29 cellular contexts compared by ENCODE assay signal in the genomic region with DNA sequence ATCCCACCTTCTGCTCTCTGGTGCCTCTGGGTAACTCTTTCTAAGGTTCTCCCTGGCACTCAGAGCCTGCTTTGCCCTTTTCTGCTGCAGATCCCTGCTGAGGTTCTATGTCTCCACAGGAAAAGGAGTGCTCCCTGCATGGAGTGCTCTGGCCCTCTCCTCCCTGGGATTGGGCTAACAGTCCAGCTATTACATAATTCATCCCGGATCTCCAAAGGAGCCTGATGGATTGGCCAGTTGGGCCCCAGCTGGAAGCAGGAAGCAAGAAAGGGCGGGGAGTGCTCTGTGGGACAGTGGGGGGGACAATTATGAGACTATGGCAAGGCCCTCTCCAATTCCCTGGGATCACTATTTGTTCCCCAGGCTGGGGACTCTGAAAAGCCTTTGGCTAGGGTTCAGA. TPM values are rescaled to one million over a fixed set of nuclear protein-coding genes. Genes with fewer than 3 reads are reported as not detected.
A peak's percentile ranks its signal among the peaks of the same experiment; 100 is the strongest.
DNase-seq lines count a peak whose midpoint lies in the region; ATAC-seq and TF ChIP-seq lines count a peak whose summit lies in the region.
"Had no signal": no experiment of that assay in that cellular context is flagged by ENCODE, and none has a peak within 500 bp of the region (broad histone marks: within the 10 kb centered on the region; RNA-seq: fewer than 3 reads in every experiment).

No MANE protein-coding gene starts in this region.

- H3K27ac ChIP-seq in A673 (ENCODE audit: low read depth, low read length, poor library complexity, severe bottlenecking) (no peak overlapping the region), body of pancreas (peak overlapping the region in 2 of 4 donors; percentile 6 to 63), psoas muscle (no peak overlapping the region)
- H3K27ac ChIP-seq: C4-2B, skin epidermis had no signal

- H3K4me1 ChIP-seq in A673 (ENCODE audit: insufficient read depth, low read length, poor library complexity, severe bottlenecking) (no peaks in the 10 kb centered on the region), body of pancreas (peaks cover 34% of the 10 kb centered on the region), psoas muscle (no peaks in the 10 kb centered on the region)

- H3K4me3 ChIP-seq in A673 (ENCODE audit: low read depth, low read length, poor library complexity, severe bottlenecking) (no peak overlapping the region), body of pancreas (no peak overlapping the region), psoas muscle (no peak overlapping the region)
- H3K4me3 ChIP-seq: skin epidermis had no signal

- BruUV-seq in A673 (replicated peaks; lab: Mats Ljungman, UMichigan) = no TSS peak

- POLR2A ChIA-PET in A673 (lab: Charles Lee; ENCODE audit: low non-redundant PET) = no interaction called here

- TF ChIP-seq CTCF in A673 (conservative IDR thresholded peaks at IDR 0.05; ENCODE audit: low read depth, low read length) = no peak
- no peak for TF ChIP-seq CTCF in body of pancreas (IDR thresholded peaks at IDR 0.05)
- no peak for TF ChIP-seq CTCF in psoas muscle (IDR thresholded peaks at IDR 0.05)

- no peak for TF ChIP-seq POLR2A in body of pancreas (IDR thresholded peaks at IDR 0.05)

- DNase-seq in A673 (ENCODE audit: low spot score) (peak; percentile 21), body of pancreas (no peak), left ventricle myocardium superior (peak; percentile 57), psoas muscle (peak in 1 of 2 donors; percentile 65), middle frontal gyrus (ENCODE audit: extremely low spot score, low spot score) (no peak), NCI-H345 treated with DMSO at 0.1 percent for 48 hours (lab: John Stamatoyannopoulos, UW; ENCODE audit: unreplicated experiment) (no peak), NCI-H146 treated with DMSO at 0.1 percent for 48 hours (lab: John Stamatoyannopoulos, UW; ENCODE audit: unreplicated experiment) (no peak), NCI-H2081 (lab: John Stamatoyannopoulos, UW) (no peak)
- DNase-seq: activated CD4-positive, alpha-beta T cell treated with anti-CD3 and anti-CD28 coated beads, Interleukin-2, amount 10 ng/mL, durations not matched to agents 24 days and 14 days; activated gamma-delta T cell treated with Interleukin-2 at 50 U/mL for 16 hours; activated naive CD8-positive, alpha-beta T cell treated with anti-CD3 and anti-CD28 coated beads, Interleukin-2, amount 50 U/mL, for 24 hours; activated T-cell treated with anti-CD3 and anti-CD28 coated beads, Interleukin-2, amount 50 U/mL, for 4 hours; Calu3; effector memory CD4-positive, alpha-beta T cell; naive thymus-derived CD4-positive, alpha-beta T cell; NCI-H1417 treated with DMSO at 0.1 percent for 48 hours; NCI-H2107; NCI-H446 treated with DMSO at 0.1 percent for 48 hours; nucleus accumbens; OCI-M1; stimulated activated naive CD8-positive, alpha-beta T cell treated with anti-CD3 and anti-CD28 coated beads, Interleukin-15, Interleukin-2, amounts not matched to agents 100 U/mL and 50 U/mL, for 24 hours; T-helper 9 cell had no signal

- ATAC-seq in body of pancreas (peak; percentile 5), left ventricle myocardium superior (peak; percentile 82), psoas muscle (peak in 3 of 4 donors; percentile 32 to 73 (median 62))
- ATAC-seq: activated naive CD8-positive, alpha-beta T cell treated with anti-CD3 and anti-CD28 coated beads, Interleukin-2, amount 50 U/mL, for 24 hours; activated T-cell treated with anti-CD3 and anti-CD28 coated beads, Interleukin-2, amount 50 U/mL, for 4 hours; HCT116; naive thymus-derived CD4-positive, alpha-beta T cell; SK-N-SH treated with all-trans-retinoic acid at 6 μM for 48 hours; stimulated activated naive CD8-positive, alpha-beta T cell treated with anti-CD3 and anti-CD28 coated beads, Interleukin-15, Interleukin-2, amounts not matched to agents 100 U/mL and 50 U/mL, for 24 hours had no signal

- CTCF ChIA-PET in A673 (lab: Charles Lee) = no interaction called here

- H3K36me3 ChIP-seq in A673 (ENCODE audit: insufficient read depth, low read length, poor library complexity, severe bottlenecking) (no peaks in the 10 kb centered on the region), body of pancreas (replicated peaks in 1 of 2; ENCODE audit: insufficient read depth in 1 of 2, low read depth in 2 of 2) (no peaks in the 10 kb centered on the region), psoas muscle (ENCODE audit: insufficient read depth in 1 of 2, low read depth in 1 of 2) (no peaks in the 10 kb centered on the region)

- intact Hi-C loops in A673 (cut with micrococcal nuclease; ENCODE audit: unreplicated experiment) (no loop called here), body of pancreas (cut with DNase I) (no loop called here), left ventricle myocardium superior (cut with micrococcal nuclease) (no loop called here), psoas muscle (cut with DNase I) (no loop called here)

- WGBS in body of pancreas, 2 donors = 0 to 21% methylated on average over 1 to 2 of the region's 2 CpGs
- WGBS in psoas muscle, 3 donors = 47 to 50% (median 48%) methylated on average over 2 of the region's 2 CpGs

- H3K9me3 ChIP-seq in A673 (ENCODE audit: low read depth, low read length, poor library complexity, severe bottlenecking) (no peaks in the 10 kb centered on the region), body of pancreas (no peaks in the 10 kb centered on the region), psoas muscle (no peaks in the 10 kb centered on the region)

- H3K27me3 ChIP-seq in A673 (replicated peaks; ENCODE audit: insufficient read depth, low read depth, low read length, poor library complexity) (no peaks in the 10 kb centered on the region), body of pancreas (no peaks in the 10 kb centered on the region), psoas muscle (ENCODE audit: insufficient read depth in 3 of 3, low read length in 2 of 3) (peaks cover 0 to 7% (median 2%) of the 10 kb centered on the region in 3 donors)

RNA-seq across cellular contexts. Expression of a gene that starts 51.9 kb away (rescaled TPM):
- total RNA-seq in A673 (2021) (not detected in 2 replicates), body of pancreas (1 to 10 TPM in 1 of 2 donors, not detected in 1; 6.5 TPM), left ventricle myocardium superior (not detected), psoas muscle (not detected)
- polyA plus RNA-seq in psoas muscle = 1 to 10 TPM in 1 of 3 donors, under 1 TPM in 2; 0.30 to 7.1 (median 0.37) TPM
- total RNA-seq: activated CD4-positive, alpha-beta T cell treated with anti-CD3 and anti-CD28 coated beads, Interleukin-2, amount 10 ng/mL, durations not matched to agents 24 days and 14 days; activated T-cell treated with anti-CD3 and anti-CD28 coated beads, Interleukin-2, amount 50 U/mL, for 4 hours; fibroblast of villous mesenchyme; mesenteric fat pad; naive thymus-derived CD4-positive, alpha-beta T cell; pulmonary artery endothelial cell had no signal

Comparison
In these comparisons a context has a peak if more than half of its experiments do, and no peak if none do; other contexts are left out.
1. DNase-seq: peak in A673 (single experiment) and left ventricle myocardium superior (single experiment); none in body of pancreas (0 of 4), middle frontal gyrus (single experiment), NCI-H345 treated with DMSO at 0.1 percent for 48 hours (single experiment), NCI-H146 treated with DMSO at 0.1 percent for 48 hours (single experiment) and NCI-H2081 (0 of 2).
2. ATAC-seq: peak in every context shown above with its lines; median percentile 82 in left ventricle myocardium superior; 62 in psoas muscle; 5 in body of pancreas.